ENCODE assay signal across 1 cellular context in genomic region chr14:100340454-100340813, GRCh38.
TF ChIP-seq lines count a peak whose summit lies in the region.

No MANE protein-coding gene starts in this region.

TF ChIP-seq in endothelial cell of umbilical vein, 7 proteins besides CTCF, POLR2A, EP300 and RAD21:
- TF ChIP-seq FOS (IDR thresholded peaks at IDR 0.05; ENCODE audit: borderline replicate concordance, insufficient read depth, low read length) (no peak), EZH2 (IDR thresholded peaks at IDR 0.05; ENCODE audit: borderline replicate concordance, low read depth, low read length, severe bottlenecking) (no peak)
